ENCODE assay signal across 19 cellular contexts in the genomic region with DNA sequence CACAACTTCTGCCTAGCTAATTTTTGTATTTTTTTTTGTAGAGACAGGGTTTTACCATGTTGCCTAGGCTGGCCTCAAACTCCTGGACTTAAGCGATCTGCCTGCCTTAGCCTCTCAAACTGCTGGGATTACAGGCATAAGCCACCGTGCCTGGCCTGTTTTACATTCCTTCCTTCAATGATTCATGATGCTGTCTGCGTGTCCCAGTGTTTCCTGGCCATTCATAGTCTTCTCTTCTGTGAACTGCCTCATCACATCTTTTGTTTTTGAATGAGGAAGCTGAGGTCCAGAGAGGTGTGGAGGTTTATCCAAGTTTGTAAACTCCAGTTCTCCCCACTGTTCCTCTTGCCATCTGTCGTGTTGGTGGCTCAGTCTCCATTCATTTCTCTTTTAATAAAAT.
DNase-seq lines count a peak whose midpoint lies in the region; ATAC-seq lines count a peak whose summit lies in the region.
"Had no signal": no experiment of that assay in that cellular context is flagged by ENCODE, and none has a peak within 500 bp of the region (broad histone marks: within the 10 kb centered on the region; RNA-seq: fewer than 3 reads in every experiment).

No MANE protein-coding gene starts in this region.

- H3K4me1 Mint-ChIP-seq in activated CD8-positive, alpha-beta T cell treated with anti-CD3 and anti-CD28 coated beads, Interleukin-2, amount 10 ng/mL, durations not matched to agents 7 days and 5 days (ENCODE audit: low read depth) = peaks cover 63% of the 10 kb centered on the region
- H3K4me1 Mint-ChIP-seq in effector memory CD8-positive, alpha-beta T cell (ENCODE audit: low read depth in 2 of 2) = peaks cover 17 to 19% of the 10 kb centered on the region in 2 donors

- no peak for ATAC-seq in activated CD8-positive, alpha-beta T cell treated with anti-CD3 and anti-CD28 coated beads, Interleukin-2, amount 10 ng/mL, durations not matched to agents 7 days and 5 days
- no peak for ATAC-seq in effector memory CD8-positive, alpha-beta T cell (replicated peaks)
- ATAC-seq: heart left ventricle, lower lobe of right lung had no signal

- H3K27ac Mint-ChIP-seq in activated CD8-positive, alpha-beta T cell treated with anti-CD3 and anti-CD28 coated beads, Interleukin-2, amount 10 ng/mL, durations not matched to agents 7 days and 5 days = no peak overlapping the region
- H3K27ac Mint-ChIP-seq in effector memory CD8-positive, alpha-beta T cell = no peak overlapping the region
- H3K27ac Mint-ChIP-seq: activated CD4-positive, alpha-beta T cell treated with anti-CD3 and anti-CD28 coated beads, Interleukin-2, amount 10 ng/mL, durations not matched to agents 24 days and 14 days; T-helper 1 cell treated with Interleukin-12 subunit alpha and Interleukin-12 subunit beta and Interleukin-4 antibody, amounts not matched to agents 30 μg/mL and 1 μg/mL, for 36 hours had no signal

- POLR2A ChIA-PET in activated CD8-positive, alpha-beta T cell treated with anti-CD3 and anti-CD28 coated beads, Interleukin-2, amount 10 ng/mL, durations not matched to agents 7 days and 5 days (lab: Charles Lee) = no interaction called here

- peaks cover 5% of the 10 kb centered on the region for H3K36me3 Mint-ChIP-seq in activated CD8-positive, alpha-beta T cell treated with anti-CD3 and anti-CD28 coated beads, Interleukin-2, amount 10 ng/mL, durations not matched to agents 7 days and 5 days (ENCODE audit: low read depth)
- no peaks in the 10 kb centered on the region for H3K36me3 Mint-ChIP-seq in effector memory CD8-positive, alpha-beta T cell (ENCODE audit: insufficient read depth)
- H3K36me3 Mint-ChIP-seq: IgD-negative memory B cell had no signal

- CTCF ChIA-PET in activated CD8-positive, alpha-beta T cell treated with anti-CD3 and anti-CD28 coated beads, Interleukin-2, amount 10 ng/mL, durations not matched to agents 7 days and 5 days (lab: Charles Lee) = no interaction called here

- peak overlapping the region in 17 of 21 experiments; percentile 6 to 87 (median 72) for H3K27ac ChIP-seq in skin epidermis
- H3K27ac ChIP-seq: colonic mucosa, heart left ventricle, lower lobe of right lung had no signal

- H3K9me3 Mint-ChIP-seq in activated CD8-positive, alpha-beta T cell treated with anti-CD3 and anti-CD28 coated beads, Interleukin-2, amount 10 ng/mL, durations not matched to agents 7 days and 5 days (ENCODE audit: insufficient read depth) = no peaks in the 10 kb centered on the region
- no peaks in the 10 kb centered on the region for H3K9me3 Mint-ChIP-seq in effector memory CD8-positive, alpha-beta T cell

- DNase-seq in GM03348 (ENCODE audit: low spot score) = peak; percentile 61
- DNase-seq in RPMI7951 (ENCODE audit: low read depth) = peak; percentile 44
- DNase-seq in fibroblast of gingiva (ENCODE audit: low read depth) = peak; percentile 64
- no peak for DNase-seq in NCI-H146 treated with DMSO at 0.1 percent for 48 hours (lab: John Stamatoyannopoulos, UW; ENCODE audit: unreplicated experiment)
- no peak for DNase-seq in activated CD8-positive, alpha-beta T cell treated with anti-CD3 and anti-CD28 coated beads, Interleukin-2, amount 10 ng/mL, durations not matched to agents 7 days and 5 days
- DNase-seq in effector memory CD8-positive, alpha-beta T cell = no peak
- DNase-seq: activated CD4-positive, alpha-beta T cell treated with anti-CD3 and anti-CD28 coated beads, Interleukin-2, amount 10 ng/mL, durations not matched to agents 24 days and 14 days; activated naive CD4-positive, alpha-beta T cell; colonic mucosa; heart left ventricle; lower lobe of right lung; NCI-H2081 treated with DMSO at 0.1 percent for 48 hours; nucleus accumbens; stimulated activated CD4-positive, alpha-beta T cell treated with anti-CD3 and anti-CD28 coated beads, Interleukin-2, amount 100 ng/mL, for 24 hours; stimulated activated naive CD4-positive, alpha-beta T cell had no signal

- peaks cover 16% of the 10 kb centered on the region for H3K27me3 Mint-ChIP-seq in activated CD8-positive, alpha-beta T cell treated with anti-CD3 and anti-CD28 coated beads, Interleukin-2, amount 10 ng/mL, durations not matched to agents 7 days and 5 days (ENCODE audit: low read depth)
- peaks cover 6 to 8% of the 10 kb centered on the region in 2 donors for H3K27me3 Mint-ChIP-seq in effector memory CD8-positive, alpha-beta T cell

- no peak overlapping the region for H3K4me3 Mint-ChIP-seq in activated CD8-positive, alpha-beta T cell treated with anti-CD3 and anti-CD28 coated beads, Interleukin-2, amount 10 ng/mL, durations not matched to agents 7 days and 5 days
- H3K4me3 Mint-ChIP-seq in effector memory CD8-positive, alpha-beta T cell = no peak overlapping the region
- H3K4me3 Mint-ChIP-seq: activated CD4-positive, alpha-beta T cell treated with anti-CD3 and anti-CD28 coated beads, Interleukin-2, amount 10 ng/mL, durations not matched to agents 24 days and 14 days; IgD-negative memory B cell; T-helper 1 cell treated with Interleukin-12 subunit alpha and Interleukin-12 subunit beta and Interleukin-4 antibody, amounts not matched to agents 30 μg/mL and 1 μg/mL, for 36 hours had no signal

- no peak overlapping the region for H3K4me3 ChIP-seq in skin epidermis
- H3K4me3 ChIP-seq: colonic mucosa, HAP-1, heart left ventricle, lower lobe of right lung had no signal

Comparison
In these comparisons a context has a peak if more than half of its experiments do, and no peak if none do; other contexts are left out.
1. DNase-seq: peak in GM03348 (single experiment), RPMI7951 (single experiment) and fibroblast of gingiva (single experiment); none in NCI-H146 treated with DMSO at 0.1 percent for 48 hours (single experiment), activated CD8-positive, alpha-beta T cell treated with anti-CD3 and anti-CD28 coated beads, Interleukin-2, amount 10 ng/mL, durations not matched to agents 7 days and 5 days (single experiment) and effector memory CD8-positive, alpha-beta T cell (0 of 3).